9 cellular contexts compared by ENCODE assay signal in genomic region chr11:114762437-114762836, GRCh38.
DNase-seq lines count a peak whose midpoint lies in the region; ATAC-seq and TF ChIP-seq lines count a peak whose summit lies in the region.
"Had no signal": no experiment of that assay in that cellular context is flagged by ENCODE, and none has a peak within 500 bp of the region (broad histone marks: within the 10 kb centered on the region; RNA-seq: fewer than 3 reads in every experiment).

No MANE protein-coding gene starts in this region.

- H3K4me1 ChIP-seq in GM23248 (ENCODE audit: insufficient read depth), result no peaks in the 10 kb centered on the region
- no peaks in the 10 kb centered on the region for H3K4me1 ChIP-seq in endodermal cell (ENCODE audit: control insufficient read depth, insufficient read depth, low read length)

- H4K20me1 ChIP-seq in GM23248 (ENCODE audit: insufficient read depth), result no peaks in the 10 kb centered on the region

- no peak overlapping the region for H3K4me3 Mint-ChIP-seq in endodermal cell
- no peak overlapping the region for H3K4me3 Mint-ChIP-seq in T-helper 2 cell treated with Interferon-gamma antibody and Interleukin-4, amounts not matched to agents 5 μg/mL and 100 μg/mL, for 36 hours
- H3K4me3 Mint-ChIP-seq: stimulated activated naive CD8-positive, alpha-beta T cell treated with anti-CD3 and anti-CD28 coated beads, Interleukin-15, amount 100 ng/mL, for 72 hours had no signal

- no peak overlapping the region for H3K4me2 ChIP-seq in GM23248 (ENCODE audit: unreplicated experiment)

- H3K9me2 ChIP-seq in GM23248 (ENCODE audit: insufficient read depth), result no peaks in the 10 kb centered on the region

- H3K9me3 Mint-ChIP-seq in endodermal cell, result no peaks in the 10 kb centered on the region
- no peaks in the 10 kb centered on the region for H3K9me3 Mint-ChIP-seq in T-helper 2 cell treated with Interferon-gamma antibody and Interleukin-4, amounts not matched to agents 5 μg/mL and 100 μg/mL, for 36 hours
- H3K9me3 Mint-ChIP-seq: stimulated activated naive CD8-positive, alpha-beta T cell treated with anti-CD3 and anti-CD28 coated beads, Interleukin-15, amount 100 ng/mL, for 72 hours had no signal

- in situ Hi-C loops in GM23248 (cut with MboI), result loop anchor here (10.0 kb wide), 1 partner anchor 418 kb away; no protein-coding TSS in a partner anchor

- DNase-seq in AG08396 (ENCODE audit: low spot score), result peak; percentile 65
- DNase-seq in GM23248, result peak; percentile 75
- peak; percentile 23 for DNase-seq in RKO (ENCODE audit: low spot score)
- DNase-seq in endodermal cell, result peak; percentile 88
- peak; percentile 75 for DNase-seq in medulla oblongata (ENCODE audit: extremely low spot score)
- no peak for DNase-seq in T-helper 2 cell treated with Interferon-gamma antibody and Interleukin-4, amounts not matched to agents 5 μg/mL and 100 μg/mL, for 36 hours (ENCODE audit: low spot score)

- H3K36me3 ChIP-seq in GM23248 (ENCODE audit: low read depth), result no peaks in the 10 kb centered on the region
- no peaks in the 10 kb centered on the region for H3K36me3 ChIP-seq in endodermal cell (ENCODE audit: control insufficient read depth, insufficient read depth, low read length)

- no peaks in the 10 kb centered on the region for H3K9me3 ChIP-seq in GM23248 (ENCODE audit: low read depth)
- no peaks in the 10 kb centered on the region for H3K9me3 ChIP-seq in endodermal cell (ENCODE audit: control insufficient read depth, low read length)

- H3K4me3 ChIP-seq in GM23248, result no peak overlapping the region
- H3K4me3 ChIP-seq in endodermal cell (ENCODE audit: low read length), result no peak overlapping the region

- H3K27ac Mint-ChIP-seq in endodermal cell, result no peak overlapping the region
- H3K27ac Mint-ChIP-seq in T-helper 2 cell treated with Interferon-gamma antibody and Interleukin-4, amounts not matched to agents 5 μg/mL and 100 μg/mL, for 36 hours, result no peak overlapping the region
- H3K27ac Mint-ChIP-seq: stimulated activated naive CD8-positive, alpha-beta T cell treated with anti-CD3 and anti-CD28 coated beads, Interleukin-15, amount 100 ng/mL, for 72 hours had no signal

- no peaks in the 10 kb centered on the region for H3K27me3 ChIP-seq in GM23248 (replicated peaks; ENCODE audit: insufficient read depth)
- H3K27me3 ChIP-seq in endodermal cell (ENCODE audit: control insufficient read depth, insufficient read depth, low read length, poor library complexity, severe bottlenecking), result no peaks in the 10 kb centered on the region

- no peaks in the 10 kb centered on the region for H3K79me2 ChIP-seq in GM23248 (ENCODE audit: insufficient read depth)

- no peak overlapping the region for H3K9ac ChIP-seq in GM23248
- H3K9ac ChIP-seq in endodermal cell (ENCODE audit: extremely low read depth, low read length, poor library complexity, severe bottlenecking), result no peak overlapping the region

- peak; percentile 94 for TF ChIP-seq CTCF in endodermal cell (conservative IDR thresholded peaks at IDR 0.05)

- peaks cover 24% of the 10 kb centered on the region for H3K27me3 Mint-ChIP-seq in endodermal cell (ENCODE audit: insufficient read depth)
- H3K27me3 Mint-ChIP-seq in T-helper 2 cell treated with Interferon-gamma antibody and Interleukin-4, amounts not matched to agents 5 μg/mL and 100 μg/mL, for 36 hours (ENCODE audit: low read depth), result no peaks in the 10 kb centered on the region

- WGBS in GM23248 (ENCODE audit: low coverage in 1 of 2, low lambda C conversion rate in 2 of 2, missing lambda C conversion rate in 2 of 2), 2 experiments, result 1 to 2% methylated on average over 4 of the region's 4 CpGs
- 16 to 21% methylated on average over 4 of the region's 4 CpGs for WGBS in endodermal cell (ENCODE audit: insufficient coverage in 1 of 2, insufficient read length in 1 of 2), 2 experiments

- H3K36me3 Mint-ChIP-seq in endodermal cell (ENCODE audit: low read depth), result no peaks in the 10 kb centered on the region
- H3K36me3 Mint-ChIP-seq in T-helper 2 cell treated with Interferon-gamma antibody and Interleukin-4, amounts not matched to agents 5 μg/mL and 100 μg/mL, for 36 hours (ENCODE audit: low read depth), result no peaks in the 10 kb centered on the region

- no peak overlapping the region for H2AFZ ChIP-seq in GM23248

- H3K27ac ChIP-seq in GM23248 (no peak overlapping the region), endodermal cell (ENCODE audit: low read depth, low read length) (no peak overlapping the region)

- no peaks in the 10 kb centered on the region for H3K4me1 Mint-ChIP-seq in endodermal cell
- H3K4me1 Mint-ChIP-seq in T-helper 2 cell treated with Interferon-gamma antibody and Interleukin-4, amounts not matched to agents 5 μg/mL and 100 μg/mL, for 36 hours (ENCODE audit: low read depth), result no peaks in the 10 kb centered on the region
- H3K4me1 Mint-ChIP-seq: stimulated activated naive CD8-positive, alpha-beta T cell treated with anti-CD3 and anti-CD28 coated beads, Interleukin-15, amount 100 ng/mL, for 72 hours had no signal

- H3F3A ChIP-seq in GM23248 (ENCODE audit: insufficient read depth), result no peaks in the 10 kb centered on the region

- ATAC-seq in HG03135 (IDR thresholded peaks at IDR 0.05; ENCODE audit: unreplicated experiment), result no peak
- no peak for ATAC-seq in HG03025 (IDR thresholded peaks at IDR 0.05; ENCODE audit: low FRiP score, unreplicated experiment)
- ATAC-seq: stimulated activated naive CD8-positive, alpha-beta T cell treated with anti-CD3 and anti-CD28 coated beads, Interleukin-15, amount 100 ng/mL, for 72 hours had no signal
